In the genomic region with DNA sequence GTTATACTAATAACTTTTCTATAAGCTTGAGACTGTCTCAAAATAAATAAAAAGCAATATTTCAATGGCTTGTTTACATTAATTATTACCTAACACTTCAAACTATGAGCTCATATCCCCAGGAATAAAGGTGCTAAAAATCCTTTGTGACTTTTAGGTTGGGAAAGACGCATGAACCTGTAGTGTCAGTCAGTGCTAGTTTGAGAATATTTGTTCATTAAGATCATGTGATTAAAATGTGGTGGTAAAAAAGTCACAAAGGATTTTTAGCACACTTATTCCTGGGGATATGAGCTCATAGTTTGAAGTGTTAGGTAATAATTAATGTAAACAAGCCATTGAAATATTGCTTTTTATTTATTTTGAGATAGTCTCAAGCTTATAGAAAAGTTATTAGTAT, we compare ENCODE assay signal across 7 cellular contexts.
A peak's percentile ranks its signal among the peaks of the same experiment; 100 is the strongest.
DNase-seq lines count a peak whose midpoint lies in the region; ATAC-seq, FAIRE-seq and TF ChIP-seq lines count a peak whose summit lies in the region.
"Not testable (repeated sequence)": the region's sequence is repeated elsewhere in the genome, so short reads cannot be mapped to it uniquely, and the experiment has no call there.

No MANE protein-coding gene starts in this region.

- peaks cover 73% of the 10 kb centered on the region for H3K79me2 ChIP-seq in OCI-LY3 (ENCODE audit: low read length)

- H3K27me3 ChIP-seq in OCI-LY3 (ENCODE audit: low read depth, low read length); bronchial epithelial cell (ENCODE audit: control insufficient read depth, insufficient read depth, low read length): not testable (repeated sequence)

- peaks cover 12% of the 10 kb centered on the region for H3K4me1 ChIP-seq in OCI-LY3 (ENCODE audit: low read length)

- peak; percentile 15 for DNase-seq in bronchial epithelial cell (ENCODE audit: low read depth)
- not testable (repeated sequence) for DNase-seq in memory B cell (ENCODE audit: low spot score in 2 of 2)

- peak overlapping the region; percentile 55 for H3K4me2 ChIP-seq in OCI-LY3 (ENCODE audit: low read length)

- H3K4me1 Mint-ChIP-seq in memory B cell: peaks cover 44% of the 10 kb centered on the region

- not testable (repeated sequence) for H3K36me3 ChIP-seq in OCI-LY3 (replicated peaks; ENCODE audit: low read depth, low read length); bronchial epithelial cell (ENCODE audit: control insufficient read depth, insufficient read depth, low read length)

- H2AFZ ChIP-seq in OCI-LY3 (ENCODE audit: low read depth, low read length): not testable (repeated sequence)

- not testable (repeated sequence) for TF ChIP-seq CTCF in OCI-LY3 (IDR thresholded peaks at IDR 0.05; ENCODE audit: low read depth, low read length); bronchial epithelial cell (IDR thresholded peaks at IDR 0.05; ENCODE audit: insufficient read depth, low read length, severe bottlenecking)

- not testable (repeated sequence) for FAIRE-seq in bronchial epithelial cell (lab: Jason Lieb, UNC)

- H3K9me3 ChIP-seq in OCI-LY3 (ENCODE audit: insufficient read depth, low read length): not testable (repeated sequence)

- H3K9ac ChIP-seq in OCI-LY3 (ENCODE audit: low read length): not testable (repeated sequence)

- peak overlapping the region; percentile 76 for H3K27ac Mint-ChIP-seq in memory B cell

- H3K27me3 Mint-ChIP-seq in memory B cell: not testable (repeated sequence)

- peak; percentile 8 for ATAC-seq in GM18858 (IDR thresholded peaks at IDR 0.05; ENCODE audit: unreplicated experiment)
- ATAC-seq in GM21381 (IDR thresholded peaks at IDR 0.05; ENCODE audit: unreplicated experiment): peak; percentile 13
- peak; percentile 6 for ATAC-seq in HG02642 (IDR thresholded peaks at IDR 0.05; ENCODE audit: poor library complexity, unreplicated experiment)
- peak; percentile 24 for ATAC-seq in HG03175 (IDR thresholded peaks at IDR 0.05; ENCODE audit: unreplicated experiment)
- ATAC-seq in memory B cell (ENCODE audit: low read depth): not testable (repeated sequence)

- not testable (repeated sequence) for H3K36me3 Mint-ChIP-seq in memory B cell

- H3K4me3 Mint-ChIP-seq in memory B cell: not testable (repeated sequence)

- not testable (repeated sequence) for H3K9me3 Mint-ChIP-seq in memory B cell

- not testable (repeated sequence) for H3K27ac ChIP-seq in OCI-LY3 (ENCODE audit: low read length)

- not testable (repeated sequence) for H3K4me3 ChIP-seq in OCI-LY3 (ENCODE audit: low read length); bronchial epithelial cell (ENCODE audit: low read depth, low read length)

- H4K20me1 ChIP-seq in OCI-LY3 (ENCODE audit: insufficient read depth, low read length): peaks cover 61% of the 10 kb centered on the region
